10 cellular contexts compared by ENCODE assay signal in genomic region chr2:69554981-69555380, GRCh38.
DNase-seq lines count a peak whose midpoint lies in the region; ATAC-seq, FAIRE-seq and TF ChIP-seq lines count a peak whose summit lies in the region.
"Had no signal": no experiment of that assay in that cellular context is flagged by ENCODE, and none has a peak within 500 bp of the region (broad histone marks: within the 10 kb centered on the region; RNA-seq: fewer than 3 reads in every experiment).

No MANE protein-coding gene starts in this region.

- no peaks in the 10 kb centered on the region for H3K9me3 Mint-ChIP-seq in natural killer cell treated with Interleukin-12 subunit alpha and Interleukin-12 subunit beta and Interleukin-15 and Interleukin-18, amount 100 ng/mL, for 72 hours

- no peaks in the 10 kb centered on the region for H3K36me3 ChIP-seq in bronchial epithelial cell (ENCODE audit: control insufficient read depth, insufficient read depth, low read length)

- no peak overlapping the region for H3K4me3 ChIP-seq in bronchial epithelial cell (ENCODE audit: low read depth, low read length)

- no peak for TF ChIP-seq CTCF in GM10248 (IDR thresholded peaks at IDR 0.05; ENCODE audit: control extremely low read depth, extremely low read depth, low read depth, missing control alignments)
- TF ChIP-seq CTCF in bronchial epithelial cell (IDR thresholded peaks at IDR 0.05; ENCODE audit: insufficient read depth, low read length, severe bottlenecking) = no peak

- POLR2A ChIA-PET in GM10248 (lab: Yijun Ruan, JAX) = interaction anchor here (0.6 kb wide), 1 partner anchor 170 kb away, joined by 6 read pairs; no protein-coding TSS in a partner anchor
- POLR2A ChIA-PET in HEK293T (lab: Yijun Ruan, JAX) = interaction anchor here (1.5 kb wide), 1 partner anchor 89 kb away, joined by 4 read pairs; the partner anchor contains the start of gene AAK1

- peak; percentile 46 for ATAC-seq in HG03108 (IDR thresholded peaks at IDR 0.05; ENCODE audit: unreplicated experiment)
- ATAC-seq in natural killer cell treated with Interleukin-12 subunit alpha and Interleukin-12 subunit beta and Interleukin-15 and Interleukin-18, amount 100 ng/mL, for 72 hours = peak in 1 of 2 donors; percentile 15
- ATAC-seq in GM18873 (IDR thresholded peaks at IDR 0.05; ENCODE audit: low FRiP score, unreplicated experiment) = no peak
- ATAC-seq: HCT116 had no signal

- peak overlapping the region; percentile 33 for H3K4me3 Mint-ChIP-seq in natural killer cell treated with Interleukin-12 subunit alpha and Interleukin-12 subunit beta and Interleukin-15 and Interleukin-18, amount 100 ng/mL, for 72 hours

- H3K4me1 Mint-ChIP-seq in natural killer cell treated with Interleukin-12 subunit alpha and Interleukin-12 subunit beta and Interleukin-15 and Interleukin-18, amount 100 ng/mL, for 72 hours (ENCODE audit: low read depth in 2 of 2) = peaks cover 36 to 41% of the 10 kb centered on the region in 2 donors

- H3K27me3 Mint-ChIP-seq in natural killer cell treated with Interleukin-12 subunit alpha and Interleukin-12 subunit beta and Interleukin-15 and Interleukin-18, amount 100 ng/mL, for 72 hours = no peaks in the 10 kb centered on the region

- peak overlapping the region; percentile 32 to 60 for H3K27ac Mint-ChIP-seq in natural killer cell treated with Interleukin-12 subunit alpha and Interleukin-12 subunit beta and Interleukin-15 and Interleukin-18, amount 100 ng/mL, for 72 hours

- peak; percentile 22 for DNase-seq in GM10248 (ENCODE audit: extremely low spot score)
- peak; percentile 75 for DNase-seq in bronchial epithelial cell (ENCODE audit: low read depth)
- no peak for DNase-seq in natural killer cell treated with Interleukin-12 subunit alpha and Interleukin-12 subunit beta and Interleukin-15 and Interleukin-18, amount 100 ng/mL, for 72 hours (ENCODE audit: low spot score)
- DNase-seq in HEK293T (ENCODE audit: extremely low spot score) = no peak
- no peak for DNase-seq in DMS53 treated with DMSO at 0.1 percent for 48 hours (lab: John Stamatoyannopoulos, UW; ENCODE audit: unreplicated experiment)
- no peak for DNase-seq in HK-2 (ENCODE audit: unreplicated experiment)
- DNase-seq: NCI-H1048 had no signal

- CTCF ChIA-PET in GM10248 (lab: Yijun Ruan, JAX) = interaction anchor here (0.5 to 6.3 kb wide), 8 partner anchors 10 to 170 kb away, joined by 3 to 71 read pairs (median 3); no protein-coding TSS in a partner anchor
- CTCF ChIA-PET in HEK293T (lab: Yijun Ruan, JAX) = no interaction called here

- peak; percentile 13 for FAIRE-seq in bronchial epithelial cell (lab: Jason Lieb, UNC)

- no peaks in the 10 kb centered on the region for H3K27me3 ChIP-seq in bronchial epithelial cell (ENCODE audit: control insufficient read depth, insufficient read depth, low read length)

- H3K36me3 Mint-ChIP-seq in natural killer cell treated with Interleukin-12 subunit alpha and Interleukin-12 subunit beta and Interleukin-15 and Interleukin-18, amount 100 ng/mL, for 72 hours = peaks cover 6% of the 10 kb centered on the region

TF ChIP-seq in HEK293T, 16 proteins besides CTCF, POLR2A, EP300 and RAD21:
- no peak for TF ChIP-seq FOXA1 (IDR thresholded peaks at IDR 0.05)
- TF ChIP-seq ARNT (IDR thresholded peaks at IDR 0.05) = no peak

Comparison
In these comparisons a context has a peak if more than half of its experiments do, and no peak if none do; other contexts are left out.
1. DNase-seq: peak in GM10248 (single experiment) and bronchial epithelial cell (single experiment); none in natural killer cell treated with Interleukin-12 subunit alpha and Interleukin-12 subunit beta and Interleukin-15 and Interleukin-18, amount 100 ng/mL, for 72 hours (single experiment), HEK293T (single experiment), DMS53 treated with DMSO at 0.1 percent for 48 hours (single experiment) and HK-2 (single experiment).